8 cellular contexts compared by ENCODE assay signal in genomic region chr6:109690740-109691687, GRCh38. TPM values are rescaled to one million over a fixed set of nuclear protein-coding genes. Genes with fewer than 3 reads are reported as not detected.
DNase-seq lines count a peak whose midpoint lies in the region; ATAC-seq and TF ChIP-seq lines count a peak whose summit lies in the region.

Gene AK9 (minus strand): TSS chr6:109691202. CDS start chr6:109675745, 15,457 bp downstream.
Gene FIG4 (plus strand): TSS chr6:109691296. CDS start chr6:109691436, 140 bp downstream.

- H3K4me3 ChIP-seq in PC-9 = peak within 1 kb of the TSS; percentile 92
- H3K4me3 ChIP-seq in esophagus muscularis mucosa = peak within 1 kb of the TSS; percentile 74 to 86 (median 81)

- TF ChIP-seq CTCF in PC-9 (conservative IDR thresholded peaks at IDR 0.05) (no peak; the same call in 1 of the 2 replicates), esophagus muscularis mucosa (IDR thresholded peaks at IDR 0.05) (peak; percentile 16 to 33 (median 17))

- no peaks in the 10 kb centered on the region for H3K9me3 ChIP-seq in PC-9 (ENCODE audit: insufficient read depth, low read depth)
- H3K9me3 ChIP-seq in esophagus muscularis mucosa = no peaks in the 10 kb centered on the region

- H3K4me1 ChIP-seq in PC-9 (replicated peaks; ENCODE audit: insufficient read depth) (peaks cover 39% of the 10 kb centered on the region), esophagus muscularis mucosa (peaks cover 6 to 32% (median 28%) of the 10 kb centered on the region in 4 donors)

- no peaks in the 10 kb centered on the region for H4K20me1 ChIP-seq in PC-9 (ENCODE audit: insufficient read depth)

- POLR2A ChIA-PET in PC-9 (lab: Charles Lee; ENCODE audit: unreplicated experiment) = interaction anchor here (0.6 to 0.7 kb wide), 5 partner anchors 16 to 1430 kb away, joined by 3 to 6 read pairs (median 5); partner anchors contain the start of genes PPIL6, SMPD2 and SNX3

- TSS peak; percentile 82 for BruUV-seq in PC-9 (replicated peaks; lab: Mats Ljungman, UMichigan)

- H2AFZ ChIP-seq in PC-9 = peak within 1 kb of the TSS; percentile 100

- DNase-seq in DMS53 treated with DMSO at 0.1 percent for 48 hours (lab: John Stamatoyannopoulos, UW; ENCODE audit: unreplicated experiment) (peak; percentile 93), KBM-7 (peak; percentile 94), PC-9 (peak; percentile 94), esophagus muscularis mucosa (ENCODE audit: extremely low spot score) (peak; percentile 97), myocyte (ENCODE audit: low read depth) (peak; percentile 94)
- peak; percentile 95 to 97 for DNase-seq in activated T-cell treated with anti-CD3 and anti-CD28 coated beads, Interleukin-2, amount 50 U/mL, for 48 hours
- peak; percentile 76 to 87 for DNase-seq in stimulated activated CD8-positive, alpha-beta memory T cell treated with anti-CD3 and anti-CD28 coated beads, Interleukin-7, amount 100 ng/mL, for 48 hours (ENCODE audit: extremely low read depth in 1 of 2, low read depth in 1 of 2)

- no peak for TF ChIP-seq EP300 in esophagus muscularis mucosa (IDR thresholded peaks at IDR 0.05)

- WGBS in esophagus muscularis mucosa = 1% methylated on average over 37 of the region's 48 CpGs

- no peaks in the 10 kb centered on the region for H3K9me2 ChIP-seq in PC-9 (ENCODE audit: insufficient read depth)

- H3F3A ChIP-seq in PC-9 (ENCODE audit: insufficient read depth, low read depth) = peaks cover 13% of the 10 kb centered on the region; the same call in 1 of the 2 replicates

- no peak for TF ChIP-seq POLR2A in esophagus muscularis mucosa (IDR thresholded peaks at IDR 0.05; ENCODE audit: low read depth)

- ATAC-seq in GM21717 (IDR thresholded peaks at IDR 0.05; ENCODE audit: unreplicated experiment) = peak; percentile 96

- H3K79me2 ChIP-seq in PC-9 (ENCODE audit: low read depth) = peaks cover 15% of the 10 kb centered on the region

- intact Hi-C loops in PC-9 (cut with micrococcal nuclease; ENCODE audit: unreplicated experiment) (loop anchor here (2.0 to 10.0 kb wide), 3 partner anchors 308 to 596 kb away; partner anchors contain the start of genes CD164, CEP57L1 and SESN1), esophagus muscularis mucosa (cut with DNase I) (loop anchor here (10.0 kb wide), 1 partner anchor 1184 kb away; the partner anchor contains the start of gene AMD1)

- peak within 1 kb of the TSS; percentile 74 for H3K27ac ChIP-seq in PC-9
- peak within 1 kb of the TSS; percentile 86 to 95 (median 91) for H3K27ac ChIP-seq in esophagus muscularis mucosa (replicated peaks in 1 of 4)

- in situ Hi-C loops in KBM-7 (cut with MboI; ENCODE audit: low pct_unique_long_range_greater_than_20kb, low sequenced_read_pairs) = no loop called here

- peak within 1 kb of the TSS; percentile 91 for H3K4me2 ChIP-seq in PC-9

- H3K36me3 ChIP-seq in PC-9 (ENCODE audit: low read depth) (no peaks in the 10 kb centered on the region), esophagus muscularis mucosa (peaks cover 0 to 6% (median 4%) of the 10 kb centered on the region in 4 donors)

- CTCF ChIA-PET in PC-9 (lab: Charles Lee) = no interaction called here

- no peaks in the 10 kb centered on the region for H3K27me3 ChIP-seq in PC-9 (ENCODE audit: insufficient read depth, low read depth)
- no peaks in the 10 kb centered on the region for H3K27me3 ChIP-seq in esophagus muscularis mucosa

RNA-seq across cellular contexts. Expression of gene AK9, which starts in this region (rescaled TPM):
- total RNA-seq in PC-9 (2021) (6.4 and 7.4 TPM in 2 replicates), esophagus muscularis mucosa (10 to 100 TPM in 3 of 4 donors, 1 to 10 TPM in 1; 8.4 to 15.0 (median 10.6) TPM), myocyte (10.4 and 13.0 TPM in 2 replicates)
- 4.6 TPM for polyA plus RNA-seq in myocyte (2012)

RNA-seq across cellular contexts. Expression of gene FIG4, which starts in this region (rescaled TPM):
- total RNA-seq in PC-9 (2021) (15.4 and 16.5 TPM in 2 replicates), esophagus muscularis mucosa (10 to 100 TPM; 12.3 to 19.9 (median 17.1) TPM), myocyte (11.7 and 13.6 TPM in 2 replicates)
- 11.5 TPM for polyA plus RNA-seq in myocyte (2012)

Comparison
In these comparisons a context has a peak if more than half of its experiments do, and no peak if none do; other contexts are left out.
1. Peak in every context shown above with its lines: DNase-seq, ATAC-seq, H3K4me3 ChIP-seq and H3K27ac ChIP-seq.